ENCODE assay signal across 37 cellular contexts in the genomic region with DNA sequence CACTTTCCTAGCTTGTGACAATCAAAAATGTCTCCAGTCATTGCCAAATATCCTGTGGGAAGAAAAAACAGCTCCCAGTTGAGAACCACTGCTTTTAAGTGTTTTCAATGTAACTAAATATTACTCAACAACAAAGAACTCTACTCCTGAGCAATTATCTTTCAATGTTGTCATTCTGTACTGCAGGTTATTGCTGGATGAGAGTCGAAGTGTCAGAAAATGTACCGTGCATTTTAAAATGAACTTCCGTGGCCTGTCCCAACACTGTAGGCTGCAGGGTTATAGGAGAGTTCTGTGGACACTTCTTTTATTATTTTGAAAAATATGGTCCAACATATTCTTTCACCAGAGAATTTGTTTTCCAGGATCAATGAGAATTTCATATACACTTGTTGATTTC. TPM values are rescaled to one million over a fixed set of nuclear protein-coding genes. Genes with fewer than 3 reads are reported as not detected.
"Had no signal": no experiment of that assay in that cellular context is flagged by ENCODE, and none has a peak within 500 bp of the region (broad histone marks: within the 10 kb centered on the region; RNA-seq: fewer than 3 reads in every experiment).

No MANE protein-coding gene starts in this region.

- H3K4me3 ChIP-seq: MG63 had no signal

- DNase-seq: Karpas-422, Kasumi-1, MG63, MM.1S, MV-4-11, NCI-H1048, NCI-H1092, NCI-H1092 treated with DMSO at 0.1 percent for 48 hours, NCI-H1105, NCI-H1105 treated with DMSO at 0.1 percent for 48 hours, NCI-H1417, NCI-H1417 treated with DMSO at 0.1 percent for 48 hours, NCI-H1436, NCI-H1436 treated with DMSO at 0.1 percent for 48 hours, NCI-H146, NCI-H1694, NCI-H1694 treated with DMSO at 0.1 percent for 48 hours, NCI-H187, NCI-H187 treated with DMSO at 0.1 percent for 48 hours, NCI-H1930, NCI-H2029, NCI-H2029 treated with DMSO at 0.1 percent for 48 hours, NCI-H2081, NCI-H2081 treated with DMSO at 0.1 percent for 48 hours, NCI-H2107, NCI-H2171, NCI-H2171 treated with DMSO at 0.1 percent for 48 hours, NCI-H2227 treated with DMSO at 0.1 percent for 48 hours, NCI-H226, NCI-H345, NCI-H446, NCI-H446 treated with DMSO at 0.1 percent for 48 hours, NCI-H510A, NCI-H510A treated with DMSO at 0.1 percent for 48 hours had no signal

- H3K27me3 ChIP-seq: MG63 had no signal

- H3K36me3 ChIP-seq: MG63 had no signal

RNA-seq across cellular contexts. Expression of a gene that starts 34.8 kb away (rescaled TPM):
- total RNA-seq: LHCN-M2, MCF 10A, NCI-H460 had no signal
